In the genomic region with DNA sequence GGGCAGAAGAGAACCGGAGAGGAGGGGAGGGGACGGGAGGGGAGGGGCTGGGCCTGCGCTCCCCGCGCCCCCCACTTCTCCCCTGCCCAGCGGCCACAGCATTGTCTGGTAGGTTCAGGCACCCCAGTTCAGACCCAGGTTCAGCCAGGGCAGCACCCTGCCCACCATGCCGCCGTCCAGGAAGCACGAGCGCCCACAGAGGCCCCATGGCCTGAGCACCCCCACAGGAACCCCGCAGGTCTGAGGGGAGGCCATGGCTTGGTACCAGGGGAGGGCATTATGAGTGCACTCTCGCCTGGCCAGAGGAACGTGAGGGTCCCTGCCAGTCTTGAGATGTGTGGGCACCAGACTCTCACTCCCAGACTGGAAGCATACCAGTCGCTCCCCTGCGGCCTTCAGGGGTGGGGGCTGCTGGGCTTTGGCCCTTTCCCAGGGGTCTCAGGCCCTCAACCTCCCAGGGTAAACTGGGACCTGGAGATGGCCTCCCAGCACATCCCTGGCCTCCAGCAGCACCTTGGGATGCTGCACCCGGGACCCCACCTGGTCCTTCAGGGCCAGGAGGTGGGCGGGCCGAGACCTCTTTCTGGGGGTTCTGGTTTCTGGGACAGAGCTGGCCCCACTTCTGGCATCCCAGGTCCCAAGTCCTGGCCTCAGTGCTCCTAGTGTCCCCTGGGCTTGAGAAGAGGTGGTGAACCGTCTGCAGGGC, we compare ENCODE assay signal across 10 cellular contexts. TPM values are rescaled to one million over a fixed set of nuclear protein-coding genes. Genes with fewer than 3 reads are reported as not detected.
DNase-seq lines count a peak whose midpoint lies in the region; ATAC-seq and TF ChIP-seq lines count a peak whose summit lies in the region.
"Had no signal": no experiment of that assay in that cellular context is flagged by ENCODE, and none has a peak within 500 bp of the region (broad histone marks: within the 10 kb centered on the region; RNA-seq: fewer than 3 reads in every experiment).

No MANE protein-coding gene starts in this region.

- no peak for DNase-seq in GM12864 (ENCODE audit: low read depth)
- peak; percentile 67 for DNase-seq in UCSD-AML1 (lab: John Stamatoyannopoulos, UW; ENCODE audit: unreplicated experiment)
- no peak for DNase-seq in hepatocyte (ENCODE audit: low spot score)
- no peak for DNase-seq in dermis blood vessel endothelial cell
- no peak for DNase-seq in cerebellar cortex (ENCODE audit: low spot score)
- DNase-seq in GM03348 (ENCODE audit: low spot score): no peak
- DNase-seq: activated naive CD4-positive, alpha-beta T cell had no signal

- H4K20me1 ChIP-seq in hepatocyte (ENCODE audit: insufficient read depth, poor library complexity, severe bottlenecking): peaks cover 11% of the 10 kb centered on the region

- no peaks in the 10 kb centered on the region for H3K36me3 ChIP-seq in hepatocyte (replicated peaks; ENCODE audit: insufficient read depth, low read depth)

- H3K4me3 ChIP-seq in GM12864 (ENCODE audit: low read depth, low read length) (peak overlapping the region; percentile 6; the same call in 1 of the 2 replicates), hepatocyte (no peak overlapping the region), skin epidermis (no peak overlapping the region)

- TF ChIP-seq CTCF in GM12864 (IDR thresholded peaks at IDR 0.05; ENCODE audit: low read depth, low read length, missing control alignments) (no peak), hepatocyte (IDR thresholded peaks at IDR 0.05; ENCODE audit: poor library complexity) (no peak)

- H3K9me2 ChIP-seq in hepatocyte (replicated peaks; ENCODE audit: insufficient read depth): no peaks in the 10 kb centered on the region

- H3K27me3 ChIP-seq in hepatocyte: no peaks in the 10 kb centered on the region

- WGBS in hepatocyte (ENCODE audit: low lambda C conversion rate, missing lambda C conversion rate): 86% methylated on average over 12 of the region's 19 CpGs

- peak overlapping the region; percentile 11 for H3K4me2 ChIP-seq in hepatocyte

- ATAC-seq in HG02884 (IDR thresholded peaks at IDR 0.05; ENCODE audit: unreplicated experiment): no peak

- H3K27ac ChIP-seq in hepatocyte (peak overlapping the region; percentile 85), skin epidermis (peak overlapping the region in 19 of 21 experiments; percentile 46 to 96 (median 76))

- H3K9me3 ChIP-seq in hepatocyte (ENCODE audit: low read depth): no peaks in the 10 kb centered on the region
- H3K9me3 ChIP-seq: HAP-1 had no signal

- peaks cover 39% of the 10 kb centered on the region for H3K79me2 ChIP-seq in hepatocyte

- no peak overlapping the region for H2AFZ ChIP-seq in hepatocyte

- peaks cover 41% of the 10 kb centered on the region for H3K4me1 ChIP-seq in hepatocyte (ENCODE audit: insufficient read depth)

RNA-seq across cellular contexts. Expression of gene PLXNB2, which starts 0.6 kb away (rescaled TPM):
- total RNA-seq in hepatocyte (91.4 and 113 TPM in 2 replicates), dermis blood vessel endothelial cell (96.1 and 135 TPM in 2 replicates)
- 147 and 158 TPM in 2 replicates for polyA plus RNA-seq in hepatocyte

RNA-seq across cellular contexts. Expression of gene DENND6B, which starts 18.8 kb away (rescaled TPM):
- total RNA-seq in hepatocyte (3.1 and 3.3 TPM in 2 replicates), dermis blood vessel endothelial cell (1.3 and 3.6 TPM in 2 replicates)
- 8.7 and 9.0 TPM in 2 replicates for polyA plus RNA-seq in hepatocyte

RNA-seq across cellular contexts. Expression of gene PPP6R2, which starts 35.1 kb away (rescaled TPM):
- 43.9 and 57.9 TPM in 2 replicates for total RNA-seq in hepatocyte
- 44.1 and 47.0 TPM in 2 replicates for polyA plus RNA-seq in hepatocyte
- 67.0 and 82.9 TPM in 2 replicates for total RNA-seq in dermis blood vessel endothelial cell

RNA-seq across cellular contexts. Expression of gene MAPK11, which starts 37.9 kb away (rescaled TPM):
- total RNA-seq in hepatocyte (1.4 and 2.3 TPM in 2 replicates), dermis blood vessel endothelial cell (21.4 and 41.7 TPM in 2 replicates)
- 0.62 and 1.1 TPM in 2 replicates for polyA plus RNA-seq in hepatocyte

RNA-seq across cellular contexts. Expression of gene MAPK12, which starts 46.6 kb away (rescaled TPM):
- total RNA-seq in hepatocyte (12.5 and 13.8 TPM in 2 replicates), dermis blood vessel endothelial cell (73.4 and 118 TPM in 2 replicates)
- 33.8 and 51.4 TPM in 2 replicates for polyA plus RNA-seq in hepatocyte
